Comparison of ENCODE assay signal across 1 cellular context in the genomic region with DNA sequence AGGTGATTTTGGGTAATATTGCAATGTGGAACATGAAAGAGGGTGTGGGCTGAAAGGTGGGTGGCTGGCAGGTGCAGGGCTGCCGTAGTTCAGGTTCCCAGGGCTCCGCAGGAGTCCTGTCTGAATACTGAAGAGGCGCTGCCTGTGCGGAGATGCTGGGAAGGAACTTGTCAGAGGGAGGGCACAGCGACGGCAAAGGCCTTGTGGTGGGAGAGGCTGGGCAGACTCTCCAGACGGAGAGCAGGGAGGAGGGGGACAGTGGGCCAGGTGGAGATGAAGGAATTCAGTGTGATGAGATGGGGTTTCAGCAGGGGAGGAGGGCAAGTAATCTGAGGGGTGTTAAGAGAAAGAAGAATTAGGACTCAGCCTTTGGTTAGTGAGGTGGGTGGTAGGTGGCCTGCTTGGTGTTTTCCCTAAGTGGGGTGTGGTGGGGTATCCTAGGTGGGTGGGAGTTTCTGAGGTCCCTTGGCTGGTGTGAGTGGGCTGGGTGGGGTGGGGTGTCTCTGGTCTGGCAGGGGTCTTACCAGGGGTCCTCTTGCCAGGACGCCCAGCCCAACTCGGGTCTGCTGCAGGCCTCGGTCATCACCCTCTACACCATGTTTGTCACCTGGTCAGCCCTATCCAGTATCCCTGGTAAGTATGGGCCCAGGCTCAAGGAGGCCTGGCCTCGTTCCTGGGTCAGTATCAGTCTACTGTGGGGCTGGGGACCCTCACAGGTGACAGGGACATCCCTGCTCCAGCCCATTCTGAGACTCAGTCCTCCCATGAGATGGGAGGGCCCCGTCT.
TF ChIP-seq lines count a peak whose summit lies in the region.

No MANE protein-coding gene starts in this region.

TF ChIP-seq in WTC11, 78 proteins besides CTCF, POLR2A, EP300 and RAD21:
- TF ChIP-seq, protein P1, sequence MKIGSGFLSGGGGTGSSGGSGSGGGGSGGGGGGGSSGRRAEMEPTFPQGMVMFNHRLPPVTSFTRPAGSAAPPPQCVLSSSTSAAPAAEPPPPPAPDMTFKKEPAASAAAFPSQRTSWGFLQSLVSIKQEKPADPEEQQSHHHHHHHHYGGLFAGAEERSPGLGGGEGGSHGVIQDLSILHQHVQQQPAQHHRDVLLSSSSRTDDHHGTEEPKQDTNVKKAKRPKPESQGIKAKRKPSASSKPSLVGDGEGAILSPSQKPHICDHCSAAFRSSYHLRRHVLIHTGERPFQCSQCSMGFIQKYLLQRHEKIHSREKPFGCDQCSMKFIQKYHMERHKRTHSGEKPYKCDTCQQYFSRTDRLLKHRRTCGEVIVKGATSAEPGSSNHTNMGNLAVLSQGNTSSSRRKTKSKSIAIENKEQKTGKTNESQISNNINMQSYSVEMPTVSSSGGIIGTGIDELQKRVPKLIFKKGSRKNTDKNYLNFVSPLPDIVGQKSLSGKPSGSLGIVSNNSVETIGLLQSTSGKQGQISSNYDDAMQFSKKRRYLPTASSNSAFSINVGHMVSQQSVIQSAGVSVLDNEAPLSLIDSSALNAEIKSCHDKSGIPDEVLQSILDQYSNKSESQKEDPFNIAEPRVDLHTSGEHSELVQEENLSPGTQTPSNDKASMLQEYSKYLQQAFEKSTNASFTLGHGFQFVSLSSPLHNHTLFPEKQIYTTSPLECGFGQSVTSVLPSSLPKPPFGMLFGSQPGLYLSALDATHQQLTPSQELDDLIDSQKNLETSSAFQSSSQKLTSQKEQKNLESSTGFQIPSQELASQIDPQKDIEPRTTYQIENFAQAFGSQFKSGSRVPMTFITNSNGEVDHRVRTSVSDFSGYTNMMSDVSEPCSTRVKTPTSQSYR (CRISPR knock-in tag; IDR thresholded peaks at IDR 0.05), result no peak
- TF ChIP-seq CREB1 (CRISPR knock-in tag; IDR thresholded peaks at IDR 0.05) (no peak), SMAD3 (CRISPR knock-in tag; IDR thresholded peaks at IDR 0.05; ENCODE audit: borderline replicate concordance) (no peak), GTF2I (CRISPR knock-in tag; conservative IDR thresholded peaks at IDR 0.05) (no peak), ZNF396 (CRISPR knock-in tag; IDR thresholded peaks at IDR 0.05; ENCODE audit: borderline replicate concordance) (no peak), MXD4 (CRISPR knock-in tag; IDR thresholded peaks at IDR 0.05; ENCODE audit: borderline replicate concordance) (no peak), SP1 (CRISPR knock-in tag; conservative IDR thresholded peaks at IDR 0.05) (no peak)
